Comparison of ENCODE assay signal across 8 cellular contexts in genomic region chr2:172084734-172085459, GRCh38. TPM values are rescaled to one million over a fixed set of nuclear protein-coding genes. Genes with fewer than 3 reads are reported as not detected.
A peak's percentile ranks its signal among the peaks of the same experiment; 100 is the strongest.
DNase-seq lines count a peak whose midpoint lies in the region; ATAC-seq, FAIRE-seq and TF ChIP-seq lines count a peak whose summit lies in the region.

No MANE protein-coding gene starts in this region.

- DNase-seq in AG09319 (ENCODE audit: extremely low read depth, low read depth) (peak; percentile 95), GM12892 (ENCODE audit: insufficient read length) (peak; percentile 80), NCI-H1092 treated with DMSO at 0.1 percent for 48 hours (lab: John Stamatoyannopoulos, UW) (peak; percentile 89), SW 1271 (lab: John Stamatoyannopoulos, UW) (peak; percentile 78 to 89), kidney (peak; percentile 91), small intestine (peak; percentile 68)
- peak in 1 of 2 donors; percentile 20 for DNase-seq in central memory CD8-positive, alpha-beta T cell (ENCODE audit: low spot score in 2 of 2)

- peaks cover 14 to 86% of the 10 kb centered on the region in 2 donors for H3K27me3 ChIP-seq in small intestine (ENCODE audit: control insufficient read depth in 2 of 2, insufficient read depth in 2 of 2, low read length in 2 of 2)

- H3K27ac ChIP-seq in kidney (ENCODE audit: low read depth in 2 of 2, low read length in 2 of 2) (no peak overlapping the region), small intestine (ENCODE audit: low read depth in 1 of 2, low read length in 1 of 2) (no peak overlapping the region)

- TF ChIP-seq CTCF in AG09319 (IDR thresholded peaks at IDR 0.05; ENCODE audit: low read depth, low read length) (no peak; the same call in 1 of the 2 replicates), kidney (IDR thresholded peaks at IDR 0.05; ENCODE audit: borderline replicate concordance, extremely low read depth, insufficient read depth) (no peak)

- FAIRE-seq in GM12892 (lab: Jason Lieb, UNC) = peak; percentile 85
- no peak for FAIRE-seq in kidney (lab: Jason Lieb, UNC)
- no peak for FAIRE-seq in small intestine (lab: Jason Lieb, UNC)

- no peaks in the 10 kb centered on the region for H3K9me3 Mint-ChIP-seq in central memory CD8-positive, alpha-beta T cell

- peak overlapping the region in 1 of 2 donors; percentile 20 for H3K4me3 ChIP-seq in kidney (ENCODE audit: low read length in 2 of 2)
- H3K4me3 ChIP-seq in small intestine (ENCODE audit: low read depth in 1 of 2, low read length in 2 of 2) = peak overlapping the region in 1 of 2 donors; percentile 50

- H3K36me3 ChIP-seq in kidney (ENCODE audit: control insufficient read depth in 1 of 2, insufficient read depth in 2 of 2, low read length in 2 of 2) = no peaks in the 10 kb centered on the region
- H3K36me3 ChIP-seq in small intestine (ENCODE audit: control insufficient read depth in 2 of 2, insufficient read depth in 2 of 2, low read length in 2 of 2) = no peaks in the 10 kb centered on the region

- H3K4me1 ChIP-seq in kidney (ENCODE audit: control insufficient read depth in 1 of 2, insufficient read depth in 1 of 2, low read depth in 1 of 2, low read length in 2 of 2) = peaks cover 0 to 20% of the 10 kb centered on the region in 2 donors
- H3K4me1 ChIP-seq in small intestine (ENCODE audit: control insufficient read depth in 2 of 2, insufficient read depth in 1 of 2, low read depth in 1 of 2, low read length in 1 of 2) = peaks cover 5 to 9% of the 10 kb centered on the region in 2 donors

- ATAC-seq in HG02759 (IDR thresholded peaks at IDR 0.05; ENCODE audit: unreplicated experiment) = peak; percentile 92
- no peak for ATAC-seq in central memory CD8-positive, alpha-beta T cell (replicated peaks; ENCODE audit: extremely low read depth, poor library complexity, severe bottlenecking)

- H3K27ac Mint-ChIP-seq in central memory CD8-positive, alpha-beta T cell (ENCODE audit: low read depth) = peak overlapping the region; percentile 73

- TF ChIP-seq POLR2A in GM12892 (IDR thresholded peaks at IDR 0.05; ENCODE audit: low read depth, low read length) = no peak

- H3K9me3 ChIP-seq in kidney (ENCODE audit: control insufficient read depth in 1 of 2, low read length in 2 of 2) (peaks cover 0 to 4% of the 10 kb centered on the region in 2 donors), small intestine (ENCODE audit: control insufficient read depth, low read depth) (no peaks in the 10 kb centered on the region)

- peak overlapping the region; percentile 73 for H3K4me3 Mint-ChIP-seq in central memory CD8-positive, alpha-beta T cell

- intact Hi-C loops in kidney (cut with DNase I) = no loop called here

- peaks cover 39% of the 10 kb centered on the region for H3K4me1 Mint-ChIP-seq in central memory CD8-positive, alpha-beta T cell

- peaks cover 54% of the 10 kb centered on the region for H3K36me3 Mint-ChIP-seq in central memory CD8-positive, alpha-beta T cell (ENCODE audit: insufficient read depth)

- H3K9ac ChIP-seq in kidney (ENCODE audit: low read length in 2 of 2) = no peak overlapping the region

- 1% methylated on average over 66 to 74 of the region's 74 CpGs for WGBS in small intestine, 3 donors

- H3K27me3 Mint-ChIP-seq in central memory CD8-positive, alpha-beta T cell = peaks cover 99% of the 10 kb centered on the region

RNA-seq across cellular contexts. Expression of gene DLX1, which starts 0.4 kb away (rescaled TPM):
- 0.28 TPM for polyA plus RNA-seq in GM12892 (2012; ENCODE audit: missing spikeins)
- not detected for total RNA-seq in kidney
- not detected for polyA plus RNA-seq in kidney (ENCODE audit: insufficient read depth, low read depth, low replicate concordance)
- polyA plus RNA-seq in small intestine = 1 to 10 TPM in 1 of 3 donors, not detected in 2; 1.3 TPM

RNA-seq across cellular contexts. Expression of gene DLX2, which starts 17.8 kb away (rescaled TPM):
- 0.17 TPM for polyA plus RNA-seq in GM12892 (2012; ENCODE audit: missing spikeins)
- total RNA-seq in kidney = not detected
- polyA plus RNA-seq in kidney (ENCODE audit: insufficient read depth, low read depth, low replicate concordance) (not detected), small intestine (under 1 TPM in 1 of 3 donors, not detected in 2; 0.19 TPM)
